In genomic region chr1:26417111-26417510, GRCh38 we compare ENCODE assay signal across 1 cellular context.
TF ChIP-seq lines count a peak whose summit lies in the region.

No MANE protein-coding gene starts in this region.

TF ChIP-seq in WTC11, 78 proteins besides CTCF, POLR2A, EP300 and RAD21 (continued from another document):
- no peak for TF ChIP-seq AFF4 (CRISPR knock-in tag; IDR thresholded peaks at IDR 0.05; ENCODE audit: borderline replicate concordance)
- no peak for TF ChIP-seq PREB (CRISPR knock-in tag; IDR thresholded peaks at IDR 0.05; ENCODE audit: borderline replicate concordance)
